ENCODE assay signal across 21 cellular contexts in the genomic region with DNA sequence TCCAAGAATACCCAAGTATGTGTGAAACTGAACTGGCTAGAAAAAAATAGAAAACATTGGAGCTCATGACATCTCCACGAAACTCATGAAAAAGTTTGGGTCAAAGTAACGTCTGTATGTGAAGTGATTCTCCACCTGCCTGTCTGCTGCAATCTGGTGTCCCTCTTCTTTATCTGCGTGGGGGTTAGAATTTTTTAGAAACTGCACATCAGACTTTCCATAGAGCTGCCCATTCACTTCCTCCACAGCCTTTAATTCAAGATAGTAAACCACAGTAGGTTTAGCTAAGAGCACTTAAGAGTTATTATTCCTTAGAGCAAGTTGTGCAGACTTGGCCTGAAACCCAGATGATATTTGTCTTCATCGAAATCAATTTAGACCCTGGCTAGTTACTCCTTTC.
"Had no signal": no experiment of that assay in that cellular context is flagged by ENCODE, and none has a peak within 500 bp of the region (broad histone marks: within the 10 kb centered on the region; RNA-seq: fewer than 3 reads in every experiment).

No MANE protein-coding gene starts in this region.

- H3K36me3 Mint-ChIP-seq: activated naive CD4-positive, alpha-beta T cell treated with anti-CD3 and anti-CD28 coated beads, Interleukin-2, amount 50 U/mL, for 72 hours; WTC11 had no signal

- DNase-seq: activated CD4-positive, alpha-beta T cell treated with anti-CD3 and anti-CD28 coated beads for 48 hours; activated CD4-positive, alpha-beta T cell treated with anti-CD3 and anti-CD28 coated beads, Interleukin-2, amount 50 U/mL, for 4 hours; activated CD4-positive, CD25-positive, alpha-beta regulatory T cell treated with anti-CD3 and anti-CD28 coated beads, Interleukin-2, amount 50 U/mL, for 72 hours; activated CD8-positive, alpha-beta memory T cell treated with anti-CD3 and anti-CD28 coated beads for 24 hours; activated effector memory CD4-positive, alpha-beta T cell treated with anti-CD3 and anti-CD28 coated beads, Interleukin-2, amount 50 U/mL, for 16 hours; activated naive CD4-positive, alpha-beta T cell treated with Interleukin-2 at 50 U/mL for 16 hours; activated T-cell treated with anti-CD3 and anti-CD28 coated beads, Interleukin-2, amount 50 U/mL, for 4 hours; brain microvascular endothelial cell; Kasumi-1; NCI-H1092; NCI-H1417; NCI-H1930; NCI-H446; NCI-H524; PC-3; SHP77 had no signal

- H3K36me3 ChIP-seq: brain microvascular endothelial cell, cardiac muscle cell, SJSA1 had no signal

- ATAC-seq: activated naive CD4-positive, alpha-beta T cell treated with anti-CD3 and anti-CD28 coated beads, Interleukin-2, amount 50 U/mL, for 72 hours; activated T-cell treated with anti-CD3 and anti-CD28 coated beads, Interleukin-2, amount 50 U/mL, for 4 hours; PC-3; SK-N-SH treated with all-trans-retinoic acid at 6 μM for 48 hours; WTC11 had no signal

- H3K4me3 Mint-ChIP-seq: activated T-cell treated with anti-CD3 and anti-CD28 coated beads, Interleukin-2, amount 50 U/mL, for 4 hours; WTC11 had no signal

- H3K9me3 Mint-ChIP-seq: activated naive CD4-positive, alpha-beta T cell treated with anti-CD3 and anti-CD28 coated beads, Interleukin-2, amount 50 U/mL, for 72 hours; activated T-cell treated with anti-CD3 and anti-CD28 coated beads, Interleukin-2, amount 50 U/mL, for 4 hours; WTC11 had no signal

- H3K4me1 Mint-ChIP-seq: WTC11 had no signal

- H3K4me3 ChIP-seq: cardiac muscle cell, SJSA1 had no signal

- H3K9me3 ChIP-seq: SJSA1 had no signal

- H3K27ac Mint-ChIP-seq: activated naive CD4-positive, alpha-beta T cell treated with anti-CD3 and anti-CD28 coated beads, Interleukin-2, amount 50 U/mL, for 72 hours; WTC11 had no signal

- H3K27ac ChIP-seq: brain microvascular endothelial cell, cardiac muscle cell, SJSA1 had no signal
